Comparison of ENCODE assay signal across 14 cellular contexts in the genomic region with DNA sequence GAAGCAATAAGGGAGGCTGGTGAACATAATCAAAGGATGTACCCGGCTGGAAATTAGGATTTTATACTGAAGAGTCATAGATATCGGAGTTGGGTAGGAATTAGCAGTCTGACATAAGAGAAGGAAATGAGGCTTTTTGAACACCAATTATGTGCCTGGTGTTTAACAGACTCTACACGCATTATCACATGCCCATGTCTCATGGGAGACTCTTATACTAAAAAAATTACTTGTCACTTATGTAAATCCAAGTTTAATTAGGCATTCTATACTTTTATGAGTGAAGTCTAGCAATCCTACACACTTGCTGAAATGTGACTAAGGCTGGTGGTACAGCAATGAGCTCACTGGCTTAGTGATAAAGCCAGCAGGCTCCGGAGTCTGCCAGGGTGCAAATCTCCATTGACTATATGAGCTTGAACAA.
DNase-seq lines count a peak whose midpoint lies in the region; ATAC-seq and TF ChIP-seq lines count a peak whose summit lies in the region.
"Had no signal": no experiment of that assay in that cellular context is flagged by ENCODE, and none has a peak within 500 bp of the region (broad histone marks: within the 10 kb centered on the region; RNA-seq: fewer than 3 reads in every experiment).

No MANE protein-coding gene starts in this region.

- CTCF ChIA-PET in HEK293 (lab: Yijun Ruan, JAX): interaction anchor here (0.9 kb wide), 1 partner anchor 14 kb away, joined by 3 read pairs; no protein-coding TSS in a partner anchor
- CTCF ChIA-PET in CD4-positive, alpha-beta T cell (lab: Charles Lee): no interaction called here

- no peak overlapping the region for H3K4me3 ChIP-seq in HEK293 (ENCODE audit: low read depth, low read length)
- no peak overlapping the region for H3K4me3 ChIP-seq in SJSA1
- H3K4me3 ChIP-seq in fibroblast of villous mesenchyme (ENCODE audit: low read depth, low read length): no peak overlapping the region
- no peak overlapping the region for H3K4me3 ChIP-seq in trophoblast cell (ENCODE audit: low read depth, low read length)
- H3K4me3 ChIP-seq in BE2C (ENCODE audit: low read depth, low read length): no peak overlapping the region
- H3K4me3 ChIP-seq: PC-9 had no signal

- DNase-seq in SJSA1 (ENCODE audit: low read depth in 1 of 2, low spot score in 2 of 2) (no peak), fibroblast of villous mesenchyme (ENCODE audit: low read depth) (peak; percentile 34), trophoblast cell (peak in 1 of 2 donors; percentile 61), BE2C (no peak)
- no peak for DNase-seq in CD4-positive, alpha-beta T cell
- DNase-seq: AML-193; CD4-positive, CD25-positive, alpha-beta regulatory T cell; DMS79 treated with DMSO at 0.1 percent for 48 hours; NCI-H1092; NCI-H1694 treated with DMSO at 0.1 percent for 48 hours; PC-9 had no signal

- H3K14ac ChIP-seq in trophoblast cell (ENCODE audit: low read length): no peak overlapping the region

- H3K27me3 Mint-ChIP-seq in CD4-positive, alpha-beta T cell: peaks cover 28% of the 10 kb centered on the region

- H3K4ac ChIP-seq in trophoblast cell (ENCODE audit: low read depth, low read length): no peak overlapping the region

- no peaks in the 10 kb centered on the region for H3K36me3 Mint-ChIP-seq in CD4-positive, alpha-beta T cell (ENCODE audit: low read depth)
- H3K36me3 Mint-ChIP-seq: CD4-positive, CD25-positive, alpha-beta regulatory T cell had no signal

- intact Hi-C loops in CD4-positive, alpha-beta T cell (cut with DNase I, micrococcal nuclease): no loop called here

- no peak overlapping the region for H3K4me2 ChIP-seq in trophoblast cell (ENCODE audit: low read length)
- H3K4me2 ChIP-seq: PC-9 had no signal

- H3K4me1 ChIP-seq in HEK293 (ENCODE audit: control insufficient read depth, insufficient read depth, low read length) (no peaks in the 10 kb centered on the region), SJSA1 (replicated peaks) (peaks cover 21% of the 10 kb centered on the region), trophoblast cell (ENCODE audit: control insufficient read depth in 1 of 2, insufficient read depth in 2 of 2, low read length in 2 of 2) (peaks cover 3 to 11% of the 10 kb centered on the region in 2 experiments), BE2C (peaks cover 2% of the 10 kb centered on the region)

- H3K9ac ChIP-seq in trophoblast cell (ENCODE audit: low read length): no peak overlapping the region

- H3K23ac ChIP-seq in trophoblast cell (ENCODE audit: low read length): no peak overlapping the region

- H4K91ac ChIP-seq in trophoblast cell (ENCODE audit: low read depth, low read length): peak overlapping the region; percentile 32

- H3K27ac ChIP-seq in HEK293 (ENCODE audit: extremely low read depth, low read depth, low read length): no peak overlapping the region
- peak overlapping the region; percentile 20; the same call in 1 of the 2 replicates for H3K27ac ChIP-seq in SJSA1
- H3K27ac ChIP-seq in trophoblast cell (ENCODE audit: low read depth, low read length): peak overlapping the region; percentile 53
- no peak overlapping the region for H3K27ac ChIP-seq in CD4-positive, alpha-beta T cell (ENCODE audit: low read depth, low read length)
- H3K27ac ChIP-seq: PC-9 had no signal

- H2AFZ ChIP-seq in trophoblast cell (ENCODE audit: insufficient read depth, low read length, poor library complexity): no peak overlapping the region
- H2AFZ ChIP-seq: PC-9 had no signal

- H2AK5ac ChIP-seq in trophoblast cell (ENCODE audit: low read length): no peak overlapping the region

- WGBS in trophoblast cell (ENCODE audit: extremely low coverage, insufficient coverage, insufficient read length): no CpG with 5 or more reads among the region's 4 CpGs

- H3K36me3 ChIP-seq in HEK293 (ENCODE audit: control insufficient read depth in 2 of 2, insufficient read depth in 1 of 2, low read length in 2 of 2) (no peaks in the 10 kb centered on the region), SJSA1 (no peaks in the 10 kb centered on the region), trophoblast cell (ENCODE audit: control insufficient read depth in 1 of 2, insufficient read depth in 2 of 2, low read length in 2 of 2) (no peaks in the 10 kb centered on the region), BE2C (no peaks in the 10 kb centered on the region)

- H3K4me1 Mint-ChIP-seq in CD4-positive, alpha-beta T cell (ENCODE audit: low read depth): no peaks in the 10 kb centered on the region
- H3K4me1 Mint-ChIP-seq: CD4-positive, CD25-positive, alpha-beta regulatory T cell had no signal

- peak overlapping the region; percentile 42 for H2BK120ac ChIP-seq in trophoblast cell (ENCODE audit: insufficient read depth, low read length, poor library complexity)

- H3K9me3 ChIP-seq in HEK293 (ENCODE audit: control insufficient read depth, insufficient read depth, low read depth, low read length) (no peaks in the 10 kb centered on the region), SJSA1 (replicated peaks) (no peaks in the 10 kb centered on the region), trophoblast cell (ENCODE audit: insufficient read depth, low read depth, low read length) (no peaks in the 10 kb centered on the region), BE2C (no peaks in the 10 kb centered on the region)
- H3K9me3 ChIP-seq in CD4-positive, alpha-beta T cell (ENCODE audit: control insufficient read depth, low read length): no peaks in the 10 kb centered on the region

- peaks cover 14% of the 10 kb centered on the region for H3K79me1 ChIP-seq in trophoblast cell (ENCODE audit: low read length)

- H4K12ac ChIP-seq in trophoblast cell (ENCODE audit: low read depth, low read length): no peak overlapping the region

- H3K4me3 Mint-ChIP-seq in CD4-positive, alpha-beta T cell: no peak overlapping the region
- H3K4me3 Mint-ChIP-seq: CD4-positive, CD25-positive, alpha-beta regulatory T cell had no signal

- no peak overlapping the region for H3K27ac Mint-ChIP-seq in CD4-positive, alpha-beta T cell
- H3K27ac Mint-ChIP-seq: CD4-positive, CD25-positive, alpha-beta regulatory T cell had no signal

- POLR2A ChIA-PET in HEK293 (lab: Yijun Ruan, JAX): no interaction called here
- POLR2A ChIA-PET in CD4-positive, alpha-beta T cell (lab: Charles Lee): no interaction called here

- H3K27me3 ChIP-seq in SJSA1 (replicated peaks) (no peaks in the 10 kb centered on the region), trophoblast cell (ENCODE audit: insufficient read depth, low read length) (no peaks in the 10 kb centered on the region), BE2C (peaks cover 11% of the 10 kb centered on the region)
- H3K27me3 ChIP-seq in CD4-positive, alpha-beta T cell (ENCODE audit: control insufficient read depth, insufficient read depth, low read length): no peaks in the 10 kb centered on the region

- H2BK12ac ChIP-seq in trophoblast cell (ENCODE audit: low read length): no peak overlapping the region

- peak overlapping the region; percentile 6 for H2BK5ac ChIP-seq in trophoblast cell (ENCODE audit: low read depth, low read length, poor library complexity)

- no peak for ATAC-seq in CD4-positive, alpha-beta T cell (ENCODE audit: poor library complexity)
- ATAC-seq in activated CD4-positive, CD25-positive, alpha-beta regulatory T cell treated with anti-CD3 and anti-CD28 coated beads, Interleukin-2, amount 50 U/mL, for 24 hours: no peak
- no peak for ATAC-seq in HG03469 (IDR thresholded peaks at IDR 0.05; ENCODE audit: unreplicated experiment)

- no peak overlapping the region for H3K18ac ChIP-seq in trophoblast cell (ENCODE audit: low read length)

- H4K8ac ChIP-seq in trophoblast cell (ENCODE audit: low read depth, low read length): no peak overlapping the region

- TF ChIP-seq CTCF in HEK293 (tag by site-specific recombination; IDR thresholded peaks at IDR 0.05) (no peak), fibroblast of villous mesenchyme (IDR thresholded peaks at IDR 0.05; ENCODE audit: insufficient read depth, low read depth, low read length) (no peak), BE2C (IDR thresholded peaks at IDR 0.05; ENCODE audit: low read depth, low read length) (no peak)
- no peak for TF ChIP-seq CTCF in CD4-positive, alpha-beta T cell (IDR thresholded peaks at IDR 0.05)

- H3K9me3 Mint-ChIP-seq in CD4-positive, alpha-beta T cell: no peaks in the 10 kb centered on the region

- no peaks in the 10 kb centered on the region for H3K79me2 ChIP-seq in trophoblast cell (ENCODE audit: control insufficient read depth, insufficient read depth, low read length, poor library complexity)

TF ChIP-seq in HEK293, 187 proteins besides CTCF, POLR2A, EP300 and RAD21 (continues in another document):
- 0 out of 2 replicates have a peak, but pooled peaks have one; percentile 20 for TF ChIP-seq ZBTB1 (tag by site-specific recombination; IDR thresholded peaks at IDR 0.05)
- TF ChIP-seq ZEB2 (tag by site-specific recombination; IDR thresholded peaks at IDR 0.05): peak; percentile 60; the same call in 1 of the 2 replicates
- peak; percentile 91 for TF ChIP-seq MYNN (tag by site-specific recombination; IDR thresholded peaks at IDR 0.05; ENCODE audit: borderline replicate concordance)
- no peak for TF ChIP-seq EGR2 (tag by site-specific recombination; IDR thresholded peaks at IDR 0.05; ENCODE audit: low read depth)
- TF ChIP-seq INSM2 (tag by site-specific recombination; IDR thresholded peaks at IDR 0.05): no peak
- TF ChIP-seq ZNF521 (tag by site-specific recombination; IDR thresholded peaks at IDR 0.05): no peak

Comparison
In these comparisons a context has a peak if more than half of its experiments do, and no peak if none do; other contexts are left out.
1. H3K27ac ChIP-seq: peak in SJSA1 (single experiment) and trophoblast cell (single experiment); none in HEK293 (single experiment) and CD4-positive, alpha-beta T cell (single experiment).